Comparison of ENCODE assay signal across 10 cellular contexts in genomic region chr16:81821422-81822128, GRCh38.
DNase-seq lines count a peak whose midpoint lies in the region; ATAC-seq and TF ChIP-seq lines count a peak whose summit lies in the region.
"Had no signal": no experiment of that assay in that cellular context is flagged by ENCODE, and none has a peak within 500 bp of the region (broad histone marks: within the 10 kb centered on the region; RNA-seq: fewer than 3 reads in every experiment).

No MANE protein-coding gene starts in this region.

- ATAC-seq in GM19455 (IDR thresholded peaks at IDR 0.05; ENCODE audit: unreplicated experiment) (peak; percentile 41), HG03196 (IDR thresholded peaks at IDR 0.05; ENCODE audit: unreplicated experiment) (peak; percentile 44)

- POLR2A ChIA-PET in GM10248 (lab: Yijun Ruan, JAX) = no interaction called here

- H3K4me3 Mint-ChIP-seq in dendritic cell treated with granulocyte-macrophage colony-stimulating factor and Interleukin-4, amounts not matched to agents 40 ng/mL and 50 ng/mL, for 4 days = no peak overlapping the region

- peaks cover 51% of the 10 kb centered on the region for H3K36me3 Mint-ChIP-seq in dendritic cell treated with granulocyte-macrophage colony-stimulating factor and Interleukin-4, amounts not matched to agents 40 ng/mL and 50 ng/mL, for 4 days (ENCODE audit: low read depth)

- no peaks in the 10 kb centered on the region for H3K27me3 Mint-ChIP-seq in dendritic cell treated with granulocyte-macrophage colony-stimulating factor and Interleukin-4, amounts not matched to agents 40 ng/mL and 50 ng/mL, for 4 days

- intact Hi-C loops in dendritic cell treated with granulocyte-macrophage colony-stimulating factor and Interleukin-4, amounts not matched to agents 40 ng/mL and 50 ng/mL, for 4 days (cut with micrococcal nuclease) = no loop called here

- DNase-seq in GM10248 (ENCODE audit: extremely low spot score) (peak; percentile 66), cortex of kidney (lab: John Stamatoyannopoulos, UW) (no peak), DMS153 (lab: John Stamatoyannopoulos, UW) (no peak), hepatic stellate cell (ENCODE audit: low spot score) (no peak), UCSD-AML1 (lab: John Stamatoyannopoulos, UW; ENCODE audit: unreplicated experiment) (no peak)
- DNase-seq: activated effector memory CD4-positive, alpha-beta T cell treated with Interleukin-2 at 50 U/mL for 16 hours; NCI-H2171 treated with DMSO at 0.1 percent for 48 hours had no signal

- peak overlapping the region; percentile 75 for H3K27ac Mint-ChIP-seq in dendritic cell treated with granulocyte-macrophage colony-stimulating factor and Interleukin-4, amounts not matched to agents 40 ng/mL and 50 ng/mL, for 4 days

- no peak for TF ChIP-seq CTCF in GM10248 (IDR thresholded peaks at IDR 0.05; ENCODE audit: control extremely low read depth, extremely low read depth, low read depth, missing control alignments)

- CTCF ChIA-PET in GM10248 (lab: Yijun Ruan, JAX) = interaction anchor here (1.6 kb wide), 1 partner anchor 72 kb away, joined by 5 read pairs; no protein-coding TSS in a partner anchor

- H3K4me1 Mint-ChIP-seq in dendritic cell treated with granulocyte-macrophage colony-stimulating factor and Interleukin-4, amounts not matched to agents 40 ng/mL and 50 ng/mL, for 4 days (ENCODE audit: low read depth) = peaks cover 85% of the 10 kb centered on the region

- H3K9me3 Mint-ChIP-seq in dendritic cell treated with granulocyte-macrophage colony-stimulating factor and Interleukin-4, amounts not matched to agents 40 ng/mL and 50 ng/mL, for 4 days = peaks cover 7% of the 10 kb centered on the region
